In genomic region chr4:54940996-54941395, GRCh38 we compare ENCODE assay signal across 15 cellular contexts.
DNase-seq lines count a peak whose midpoint lies in the region; ATAC-seq and TF ChIP-seq lines count a peak whose summit lies in the region.
"Had no signal": no experiment of that assay in that cellular context is flagged by ENCODE, and none has a peak within 500 bp of the region (broad histone marks: within the 10 kb centered on the region; RNA-seq: fewer than 3 reads in every experiment).

No MANE protein-coding gene starts in this region.

- TF ChIP-seq CTCF in A673 (conservative IDR thresholded peaks at IDR 0.05; ENCODE audit: low read depth, low read length) (no peak), HEK293 (tag by site-specific recombination; IDR thresholded peaks at IDR 0.05) (no peak)

- no peaks in the 10 kb centered on the region for H3K36me3 Mint-ChIP-seq in stimulated activated effector memory CD8-positive, alpha-beta T cell treated with anti-CD3 and anti-CD28 coated beads, Interleukin-12 subunit alpha, Interleukin-12 subunit beta, amount 100 ng/mL, for 72 hours
- H3K36me3 Mint-ChIP-seq: memory B cell had no signal

- H3K4me1 Mint-ChIP-seq in stimulated activated effector memory CD8-positive, alpha-beta T cell treated with anti-CD3 and anti-CD28 coated beads, Interleukin-12 subunit alpha, Interleukin-12 subunit beta, amount 100 ng/mL, for 72 hours = peaks cover 12% of the 10 kb centered on the region

- BruUV-seq in A673 (replicated peaks; lab: Mats Ljungman, UMichigan) = no TSS peak

- H3K27me3 ChIP-seq in A673 (replicated peaks; ENCODE audit: insufficient read depth, low read depth, low read length, poor library complexity) = no peaks in the 10 kb centered on the region
- H3K27me3 ChIP-seq: ascending aorta, MG63 had no signal

- POLR2A ChIA-PET in A673 (lab: Charles Lee; ENCODE audit: low non-redundant PET) (no interaction called here), HEK293 (lab: Yijun Ruan, JAX) (no interaction called here)

- H3K36me3 ChIP-seq in A673 (ENCODE audit: insufficient read depth, low read length, poor library complexity, severe bottlenecking) (no peaks in the 10 kb centered on the region), HEK293 (ENCODE audit: control insufficient read depth in 2 of 2, insufficient read depth in 1 of 2, low read length in 2 of 2) (no peaks in the 10 kb centered on the region)
- H3K36me3 ChIP-seq: ascending aorta, MG63 had no signal

- H3K4me3 ChIP-seq in A673 (ENCODE audit: low read depth, low read length, poor library complexity, severe bottlenecking) (no peak overlapping the region), HEK293 (ENCODE audit: low read depth, low read length) (no peak overlapping the region)
- H3K4me3 ChIP-seq: ascending aorta, MG63 had no signal

- H3K27ac Mint-ChIP-seq in stimulated activated effector memory CD8-positive, alpha-beta T cell treated with anti-CD3 and anti-CD28 coated beads, Interleukin-12 subunit alpha, Interleukin-12 subunit beta, amount 100 ng/mL, for 72 hours = no peak overlapping the region

- H3K27ac ChIP-seq in A673 (ENCODE audit: low read depth, low read length, poor library complexity, severe bottlenecking) = no peak overlapping the region
- H3K27ac ChIP-seq in HEK293 (ENCODE audit: extremely low read depth, low read depth, low read length) = no peak overlapping the region
- H3K27ac ChIP-seq: ascending aorta had no signal

- no peak overlapping the region for H3K4me3 Mint-ChIP-seq in stimulated activated effector memory CD8-positive, alpha-beta T cell treated with anti-CD3 and anti-CD28 coated beads, Interleukin-12 subunit alpha, Interleukin-12 subunit beta, amount 100 ng/mL, for 72 hours

- DNase-seq in A673 (ENCODE audit: low spot score) (peak; percentile 9), activated T-cell treated with anti-CD3 and anti-CD28 coated beads for 4 hours (peak; percentile 24), AG20443 (ENCODE audit: low spot score) (no peak), NCI-H446 treated with DMSO at 0.1 percent for 48 hours (lab: John Stamatoyannopoulos, UW) (no peak)
- DNase-seq in stimulated activated CD4-positive, alpha-beta T cell treated with anti-CD3 and anti-CD28 coated beads, Interleukin-15, amount 100 ng/mL, for 24 hours = peak; percentile 40
- DNase-seq in stimulated activated effector memory CD8-positive, alpha-beta T cell treated with anti-CD3 and anti-CD28 coated beads, Interleukin-12 subunit alpha, Interleukin-12 subunit beta, amount 100 ng/mL, for 72 hours (ENCODE audit: low spot score in 2 of 2) = no peak
- DNase-seq: activated CD4-positive, CD25-positive, alpha-beta regulatory T cell treated with anti-CD3 and anti-CD28 coated beads, Interleukin-2, amount 50 U/mL, for 72 hours; H7; MG63; NCI-H2227 treated with DMSO at 0.1 percent for 48 hours; nucleus accumbens had no signal

- peaks cover 6% of the 10 kb centered on the region for H3K4me1 ChIP-seq in A673 (ENCODE audit: insufficient read depth, low read length, poor library complexity, severe bottlenecking)
- H3K4me1 ChIP-seq in HEK293 (ENCODE audit: control insufficient read depth, insufficient read depth, low read length) = peaks cover 3% of the 10 kb centered on the region
- H3K4me1 ChIP-seq: ascending aorta had no signal

- no peak for ATAC-seq in HG03354 (IDR thresholded peaks at IDR 0.05; ENCODE audit: poor library complexity, severe bottlenecking, unreplicated experiment)
- no peak for ATAC-seq in stimulated activated effector memory CD8-positive, alpha-beta T cell treated with anti-CD3 and anti-CD28 coated beads, Interleukin-12 subunit alpha, Interleukin-12 subunit beta, amount 100 ng/mL, for 72 hours

- no peaks in the 10 kb centered on the region for H3K9me3 Mint-ChIP-seq in stimulated activated effector memory CD8-positive, alpha-beta T cell treated with anti-CD3 and anti-CD28 coated beads, Interleukin-12 subunit alpha, Interleukin-12 subunit beta, amount 100 ng/mL, for 72 hours
- H3K9me3 Mint-ChIP-seq: memory B cell had no signal

- CTCF ChIA-PET in A673 (lab: Charles Lee) (no interaction called here), HEK293 (lab: Yijun Ruan, JAX) (no interaction called here)

- H3K9me3 ChIP-seq in A673 (ENCODE audit: low read depth, low read length, poor library complexity, severe bottlenecking) = no peaks in the 10 kb centered on the region
- H3K9me3 ChIP-seq in HEK293 (ENCODE audit: control insufficient read depth, insufficient read depth, low read depth, low read length) = no peaks in the 10 kb centered on the region
- H3K9me3 ChIP-seq: ascending aorta, MG63 had no signal

- intact Hi-C loops in A673 (cut with micrococcal nuclease; ENCODE audit: unreplicated experiment) = no loop called here

TF ChIP-seq in HEK293, 187 proteins besides CTCF, POLR2A, EP300 and RAD21:
- TF ChIP-seq ZNF843 (tag by site-specific recombination; IDR thresholded peaks at IDR 0.05) (peak; percentile 35; the same call in 1 of the 2 replicates), PRDM6 (tag by site-specific recombination; IDR thresholded peaks at IDR 0.05) (peak; percentile 40; the same call in 1 of the 2 replicates), ZFP3 (tag by site-specific recombination; IDR thresholded peaks at IDR 0.05; ENCODE audit: low read depth) (no peak), ZNF529 (tag by site-specific recombination; IDR thresholded peaks at IDR 0.05; ENCODE audit: insufficient replicate concordance) (no peak), OSR2 (tag by site-specific recombination; IDR thresholded peaks at IDR 0.05) (0 out of 2 replicates have a peak, but pooled peaks have one; percentile 13)

Comparison
In these comparisons a context has a peak if more than half of its experiments do, and no peak if none do; other contexts are left out.
1. DNase-seq: peak in A673 (single experiment), activated T-cell treated with anti-CD3 and anti-CD28 coated beads for 4 hours (single experiment) and stimulated activated CD4-positive, alpha-beta T cell treated with anti-CD3 and anti-CD28 coated beads, Interleukin-15, amount 100 ng/mL, for 24 hours (single experiment); none in AG20443 (single experiment), NCI-H446 treated with DMSO at 0.1 percent for 48 hours (single experiment) and stimulated activated effector memory CD8-positive, alpha-beta T cell treated with anti-CD3 and anti-CD28 coated beads, Interleukin-12 subunit alpha, Interleukin-12 subunit beta, amount 100 ng/mL, for 72 hours (0 of 2).